Comparison of ENCODE assay signal across 19 cellular contexts in genomic region chr4:123994917-123995316, GRCh38.
DNase-seq lines count a peak whose midpoint lies in the region; ATAC-seq and TF ChIP-seq lines count a peak whose summit lies in the region.
"Had no signal": no experiment of that assay in that cellular context is flagged by ENCODE, and none has a peak within 500 bp of the region (broad histone marks: within the 10 kb centered on the region; RNA-seq: fewer than 3 reads in every experiment).

No MANE protein-coding gene starts in this region.

- no peak overlapping the region for H3K4me2 ChIP-seq in neural progenitor cell

- no peaks in the 10 kb centered on the region for H3F3A ChIP-seq in neural progenitor cell (ENCODE audit: low read depth)

- no peak overlapping the region for H3K4me3 Mint-ChIP-seq in neural progenitor cell
- no peak overlapping the region for H3K4me3 Mint-ChIP-seq in stimulated activated naive CD8-positive, alpha-beta T cell treated with anti-CD3 and anti-CD28 coated beads, Interleukin-15, amount 100 ng/mL, for 72 hours
- H3K4me3 Mint-ChIP-seq: CD4-positive, alpha-beta T cell; naive B cell had no signal

- H3K4me3 ChIP-seq in cardiac fibroblast (replicated peaks in 1 of 2; ENCODE audit: low read depth in 2 of 2, low read length in 2 of 2) (no peak overlapping the region), neural progenitor cell (no peak overlapping the region), vagina (no peak overlapping the region)
- H3K4me3 ChIP-seq: left lung, thyroid gland had no signal

- H3K9me3 ChIP-seq in neural progenitor cell (ENCODE audit: low read depth) (no peaks in the 10 kb centered on the region), vagina (no peaks in the 10 kb centered on the region)

- H3K4me1 ChIP-seq in neural progenitor cell (peaks cover 20% of the 10 kb centered on the region), vagina (no peaks in the 10 kb centered on the region)
- H3K4me1 ChIP-seq: left lung, thyroid gland had no signal

- peaks cover 55% of the 10 kb centered on the region for H3K9me3 Mint-ChIP-seq in neural progenitor cell
- no peaks in the 10 kb centered on the region for H3K9me3 Mint-ChIP-seq in stimulated activated naive CD8-positive, alpha-beta T cell treated with anti-CD3 and anti-CD28 coated beads, Interleukin-15, amount 100 ng/mL, for 72 hours
- H3K9me3 Mint-ChIP-seq: CD4-positive, alpha-beta T cell had no signal

- H3K4me1 Mint-ChIP-seq in neural progenitor cell = peaks cover 23% of the 10 kb centered on the region
- H3K4me1 Mint-ChIP-seq in stimulated activated naive CD8-positive, alpha-beta T cell treated with anti-CD3 and anti-CD28 coated beads, Interleukin-15, amount 100 ng/mL, for 72 hours = no peaks in the 10 kb centered on the region
- H3K4me1 Mint-ChIP-seq: naive B cell had no signal

- H3K36me3 Mint-ChIP-seq in neural progenitor cell = peaks cover 26% of the 10 kb centered on the region
- H3K36me3 Mint-ChIP-seq: naive B cell had no signal

- H3K9ac ChIP-seq in neural progenitor cell = no peak overlapping the region

- no peak overlapping the region for H3K27ac ChIP-seq in neural progenitor cell
- H3K27ac ChIP-seq in vagina = no peak overlapping the region
- H3K27ac ChIP-seq: left lung, thyroid gland had no signal

- no peaks in the 10 kb centered on the region for H3K79me2 ChIP-seq in neural progenitor cell (ENCODE audit: low read depth)

- no peaks in the 10 kb centered on the region for H4K20me1 ChIP-seq in neural progenitor cell (ENCODE audit: low read depth)

- no peak for DNase-seq in cardiac fibroblast (ENCODE audit: low read depth in 2 of 2)
- no peak for DNase-seq in neural progenitor cell (ENCODE audit: low spot score)
- no peak for DNase-seq in vagina (ENCODE audit: extremely low spot score in 2 of 2)
- DNase-seq in stimulated activated naive CD8-positive, alpha-beta T cell treated with anti-CD3 and anti-CD28 coated beads, Interleukin-15, amount 100 ng/mL, for 72 hours = no peak
- DNase-seq: activated CD8-positive, alpha-beta memory T cell treated with anti-CD3 and anti-CD28 coated beads, Interleukin-2, amount 50 U/mL, for 4 hours; activated naive CD4-positive, alpha-beta T cell treated with anti-CD3 and anti-CD28 coated beads, Interleukin-2, amount 50 U/mL, for 16 hours; CD4-positive, alpha-beta T cell; central memory CD4-positive, alpha-beta T cell; GDM1; left lung; naive B cell; NCI-H1694 treated with DMSO at 0.1 percent for 48 hours; NCI-H510A; stimulated activated CD4-positive, alpha-beta T cell treated with anti-CD3 and anti-CD28 coated beads, Interleukin-1b, Interleukin-23, amount 100 ng/mL, for 48 hours; thyroid gland had no signal

- no peaks in the 10 kb centered on the region for H3K27me3 ChIP-seq in neural progenitor cell
- H3K27me3 ChIP-seq in vagina = no peaks in the 10 kb centered on the region
- H3K27me3 ChIP-seq: left lung, thyroid gland had no signal

- H3K27me3 Mint-ChIP-seq in neural progenitor cell (ENCODE audit: insufficient read depth, low read depth) = peaks cover 2% of the 10 kb centered on the region
- no peaks in the 10 kb centered on the region for H3K27me3 Mint-ChIP-seq in stimulated activated naive CD8-positive, alpha-beta T cell treated with anti-CD3 and anti-CD28 coated beads, Interleukin-15, amount 100 ng/mL, for 72 hours
- H3K27me3 Mint-ChIP-seq: CD4-positive, alpha-beta T cell; naive B cell had no signal

- TF ChIP-seq POLR2A in vagina (IDR thresholded peaks at IDR 0.05) = no peak
- no peak for TF ChIP-seq POLR2A in GM18505 (IDR thresholded peaks at IDR 0.05; ENCODE audit: borderline replicate concordance, extremely low read depth, insufficient read depth, insufficient read length)

- intact Hi-C loops in vagina (cut with DNase I) = no loop called here

- peak; percentile 65 for ATAC-seq in HG03159 (IDR thresholded peaks at IDR 0.05; ENCODE audit: unreplicated experiment)
- no peak for ATAC-seq in stimulated activated naive CD8-positive, alpha-beta T cell treated with anti-CD3 and anti-CD28 coated beads, Interleukin-15, amount 100 ng/mL, for 72 hours
- no peak for ATAC-seq in GM18505 (IDR thresholded peaks at IDR 0.05; ENCODE audit: unreplicated experiment)
- ATAC-seq: activated CD4-positive, CD25-positive, alpha-beta regulatory T cell treated with anti-CD3 and anti-CD28 coated beads, Interleukin-2, amount 50 U/mL, for 24 hours; left lung had no signal

- no peak overlapping the region for H2AFZ ChIP-seq in neural progenitor cell (replicated peaks)

- TF ChIP-seq CTCF in GM12872 (IDR thresholded peaks at IDR 0.05; ENCODE audit: insufficient read depth, low read depth, low read length) (peak; percentile 31; the same call in 2 of the 3 replicates), cardiac fibroblast (IDR thresholded peaks at IDR 0.05; ENCODE audit: low read depth, low read length) (peak; percentile 30), neural progenitor cell (IDR thresholded peaks at IDR 0.05) (peak; percentile 41), vagina (IDR thresholded peaks at IDR 0.05) (no peak)

- no peaks in the 10 kb centered on the region for H3K36me3 ChIP-seq in neural progenitor cell
- H3K36me3 ChIP-seq in vagina = no peaks in the 10 kb centered on the region
- H3K36me3 ChIP-seq: left lung, thyroid gland had no signal

- no peak overlapping the region for H3K27ac Mint-ChIP-seq in neural progenitor cell
- no peak overlapping the region for H3K27ac Mint-ChIP-seq in stimulated activated naive CD8-positive, alpha-beta T cell treated with anti-CD3 and anti-CD28 coated beads, Interleukin-15, amount 100 ng/mL, for 72 hours
- H3K27ac Mint-ChIP-seq: CD4-positive, alpha-beta T cell; naive B cell had no signal

Comparison
In these comparisons a context has a peak if more than half of its experiments do, and no peak if none do; other contexts are left out.
1. CTCF ChIP-seq: peak in GM12872 (single experiment), cardiac fibroblast (single experiment) and neural progenitor cell (single experiment); none in vagina (0 of 3).